Comparison of ENCODE assay signal across 19 cellular contexts in genomic region chr14:88063807-88064206, GRCh38. TPM values are rescaled to one million over a fixed set of nuclear protein-coding genes. Genes with fewer than 3 reads are reported as not detected.
A peak's percentile ranks its signal among the peaks of the same experiment; 100 is the strongest.
DNase-seq lines count a peak whose midpoint lies in the region; ATAC-seq and TF ChIP-seq lines count a peak whose summit lies in the region.
"Had no signal": no experiment of that assay in that cellular context is flagged by ENCODE, and none has a peak within 500 bp of the region (broad histone marks: within the 10 kb centered on the region; RNA-seq: fewer than 3 reads in every experiment).

No MANE protein-coding gene starts in this region.

- H3K79me1 ChIP-seq in IMR-90 (ENCODE audit: low read depth in 1 of 2, low read length in 2 of 2) = no peaks in the 10 kb centered on the region

- intact Hi-C loops in IMR-90 (cut with micrococcal nuclease) = no loop called here

- no peaks in the 10 kb centered on the region for H3K4me1 Mint-ChIP-seq in nephron progenitor cell

- in situ Hi-C loops in IMR-90 (cut with MboI; ENCODE audit: low sequenced_read_pairs) = no loop called here
- in situ Hi-C loops in SK-MEL-5 (cut with HindIII; ENCODE audit: low pct_unique_long_range_greater_than_20kb, low sequenced_read_pairs) = no loop called here

- peaks cover 3% of the 10 kb centered on the region for H3K27me3 Mint-ChIP-seq in nephron progenitor cell (ENCODE audit: low read depth, poor library complexity)

- no peak overlapping the region for H2AK9ac ChIP-seq in IMR-90 (replicated peaks; ENCODE audit: low read depth, low read length, poor library complexity)

- H3K36me3 ChIP-seq in IMR-90 (ENCODE audit: control insufficient read depth, insufficient read depth, low read length) = no peaks in the 10 kb centered on the region
- H3K36me3 ChIP-seq: Peyer's patch had no signal

- no peak overlapping the region for H3K18ac ChIP-seq in IMR-90 (ENCODE audit: low read depth, low read length)

- dilution Hi-C loops in IMR-90 (cut with HindIII; ENCODE audit: low sequenced_read_pairs, unreplicated experiment) = no loop called here

- H3K14ac ChIP-seq in IMR-90 (replicated peaks; ENCODE audit: low read depth, low read length) = no peak overlapping the region

- H2BK5ac ChIP-seq in IMR-90 (ENCODE audit: low read depth, low read length, poor library complexity, severe bottlenecking) = no peak overlapping the region

- TF ChIP-seq POLR2A in IMR-90 (IDR thresholded peaks at IDR 0.05; ENCODE audit: low read depth, low read length) = no peak

- H3K9me3 Mint-ChIP-seq in nephron progenitor cell = no peaks in the 10 kb centered on the region

- peaks cover 4% of the 10 kb centered on the region; the same call in 1 of the 2 replicates for H3K9me3 ChIP-seq in IMR-90 (ENCODE audit: control insufficient read depth, insufficient read depth, low read length)
- H3K9me3 ChIP-seq: Peyer's patch had no signal

- H4K5ac ChIP-seq in IMR-90 (ENCODE audit: low read depth, low read length) = no peak overlapping the region

- no peak for TF ChIP-seq RAD21 in IMR-90 (IDR thresholded peaks at IDR 0.05; ENCODE audit: low read length)

- H4K8ac ChIP-seq in IMR-90 (ENCODE audit: low read depth in 2 of 2, low read length in 2 of 2) = no peak overlapping the region

- H2BK20ac ChIP-seq in IMR-90 (ENCODE audit: low read depth, low read length) = no peak overlapping the region

- WGBS in IMR-90 (ENCODE audit: extremely low coverage in 2 of 2, insufficient read length in 1 of 2), 2 experiments = no CpG with 5 or more reads among the region's 2 CpGs

- no peak overlapping the region for H3K23ac ChIP-seq in IMR-90 (ENCODE audit: low read depth, low read length)

- H3K9me1 ChIP-seq in IMR-90 (ENCODE audit: insufficient read depth, low read length) = no peaks in the 10 kb centered on the region

- H2BK120ac ChIP-seq in IMR-90 (ENCODE audit: low read depth, low read length) = no peak overlapping the region

- H3K4ac ChIP-seq in IMR-90 (ENCODE audit: low read depth, low read length) = no peak overlapping the region

- CTCF ChIA-PET in IMR-90 (lab: Yijun Ruan, JAX) = no interaction called here

- TF ChIP-seq CTCF in IMR-90 (conservative IDR thresholded peaks at IDR 0.05; ENCODE audit: low read depth, low read length) = no peak
- TF ChIP-seq CTCF in nephron progenitor cell (IDR thresholded peaks at IDR 0.05) = no peak

- BruUV-seq in IMR-90 (replicated peaks; lab: Mats Ljungman, UMichigan) = no TSS peak

- H3K4me2 ChIP-seq in IMR-90 (ENCODE audit: low read depth, low read length) = no peak overlapping the region
- H3K4me2 ChIP-seq: BLaER1 treated with 17β-estradiol and CSF1 and Interleukin-3, amounts not matched to agents 10 nM and 100 nM had no signal

- H3K27ac ChIP-seq in IMR-90 (ENCODE audit: insufficient read depth, low read length) = no peak overlapping the region
- H3K27ac ChIP-seq: BLaER1 treated with 17β-estradiol and CSF1 and Interleukin-3, amounts not matched to agents 10 nM and 100 nM had no signal

- no peak overlapping the region for H4K91ac ChIP-seq in IMR-90 (ENCODE audit: insufficient read depth, low read depth, low read length)

- no peak overlapping the region for H2BK15ac ChIP-seq in IMR-90 (ENCODE audit: low read depth, low read length)

- no peak overlapping the region for H2AFZ ChIP-seq in IMR-90 (replicated peaks; ENCODE audit: low read length, poor library complexity)

- no peak overlapping the region for H3K9ac ChIP-seq in IMR-90 (ENCODE audit: low read depth, low read length)
- H3K9ac ChIP-seq: BLaER1 treated with 17β-estradiol and CSF1 and Interleukin-3, amounts not matched to agents 10 nM and 100 nM had no signal

- H3K36me3 Mint-ChIP-seq in nephron progenitor cell (ENCODE audit: low read depth) = no peaks in the 10 kb centered on the region

- no peak overlapping the region for H3K4me3 Mint-ChIP-seq in nephron progenitor cell

- H3K27ac Mint-ChIP-seq in nephron progenitor cell = peak overlapping the region; percentile 60

- H2AK5ac ChIP-seq in IMR-90 (ENCODE audit: low read depth, low read length) = no peak overlapping the region

- POLR2A ChIA-PET in IMR-90 (lab: Charles Lee; ENCODE audit: unreplicated experiment) = no interaction called here

- DNase-seq in EH (ENCODE audit: low read depth) (peak; percentile 6), IMR-90 (no peak), SK-MEL-5 (ENCODE audit: low read depth, low spot score) (peak; percentile 60), nephron progenitor cell (no peak), NCI-H146 (lab: John Stamatoyannopoulos, UW) (no peak), COLO668 (lab: John Stamatoyannopoulos, UW; ENCODE audit: unreplicated experiment) (no peak)
- no peak for DNase-seq in stimulated activated CD4-positive, alpha-beta T cell treated with anti-CD3 and anti-CD28 coated beads, Interleukin-2, amount 100 ng/mL, for 24 hours
- DNase-seq: GDM1, GOT3, MV-4-11, NCI-H1436, NCI-H2081, NCI-H345, NCI-H748 treated with DMSO at 0.1 percent for 48 hours, Peyer's patch, SHP77 treated with DMSO at 0.1 percent for 48 hours, SW 1271, T-helper 9 cell had no signal

- H3K4me1 ChIP-seq in IMR-90 (ENCODE audit: control insufficient read depth, insufficient read depth, low read length) = no peaks in the 10 kb centered on the region
- H3K4me1 ChIP-seq: BLaER1 treated with 17β-estradiol and CSF1 and Interleukin-3, amounts not matched to agents 10 nM and 100 nM had no signal

- no peak overlapping the region for H3K4me3 ChIP-seq in IMR-90 (ENCODE audit: insufficient read depth, low read depth, low read length)
- H3K4me3 ChIP-seq: BLaER1 treated with 17β-estradiol and CSF1 and Interleukin-3, amounts not matched to agents 10 nM and 100 nM; Peyer's patch had no signal

- no peaks in the 10 kb centered on the region for H3K27me3 ChIP-seq in IMR-90 (ENCODE audit: control insufficient read depth, insufficient read depth, low read length)
- H3K27me3 ChIP-seq: BLaER1 treated with 17β-estradiol and CSF1 and Interleukin-3, amounts not matched to agents 10 nM and 100 nM; Peyer's patch had no signal

- no peak overlapping the region for H3K56ac ChIP-seq in IMR-90 (ENCODE audit: extremely low read depth, insufficient read depth, low read length)

- ATAC-seq in IMR-90 (ENCODE audit: low read depth) = no peak

- no peaks in the 10 kb centered on the region for H4K20me1 ChIP-seq in IMR-90 (ENCODE audit: insufficient read depth, low read length)
- H4K20me1 ChIP-seq: BLaER1 treated with 17β-estradiol and CSF1 and Interleukin-3, amounts not matched to agents 10 nM and 100 nM had no signal

TF ChIP-seq in IMR-90, 13 proteins besides CTCF, POLR2A, EP300 and RAD21:
- TF ChIP-seq FOS (IDR thresholded peaks at IDR 0.05; ENCODE audit: low read depth, low read length) (no peak), USF2 (IDR thresholded peaks at IDR 0.05; ENCODE audit: low read depth, low read length) (peak; percentile 47), MXI1 (IDR thresholded peaks at IDR 0.05; ENCODE audit: borderline replicate concordance, low read depth, low read length) (no peak)

RNA-seq across cellular contexts. Expression of gene GPR65, which starts 58.9 kb away (rescaled TPM):
- 0.18 and 0.28 TPM in 2 replicates for total RNA-seq in IMR-90 (2012; rRNA removed)
- 0.05 TPM in 1 of 2 replicates, not detected in the other for polyA plus RNA-seq in IMR-90 (2012; rRNA removed)
- polyA plus RNA-seq in IMR-90 (2012; cell fraction: cytosol; rRNA removed) = not detected in 2 replicates
- polyA plus RNA-seq in IMR-90 (2012; cell fraction: nucleus; rRNA removed; ENCODE audit: low replicate concordance) = 0.03 TPM in 1 of 2 replicates, not detected in the other
- total RNA-seq in SK-MEL-5 (2014; rRNA removed; shearing (Covaris generic)) = 0.03 TPM in 1 of 2 replicates, not detected in the other
- 0.04 and 0.11 TPM in 2 replicates for polyA plus RNA-seq in SK-MEL-5 (2015; cell fraction: cytosol; rRNA removed)
- polyA plus RNA-seq in SK-MEL-5 (2015; cell fraction: nucleus; rRNA removed) = not detected in 2 replicates

Comparison
In these comparisons a context has a peak if more than half of its experiments do, and no peak if none do; other contexts are left out.
1. DNase-seq: peak in EH (single experiment) and SK-MEL-5 (single experiment); none in IMR-90 (single experiment), nephron progenitor cell (single experiment), stimulated activated CD4-positive, alpha-beta T cell treated with anti-CD3 and anti-CD28 coated beads, Interleukin-2, amount 100 ng/mL, for 24 hours (0 of 2), NCI-H146 (single experiment) and COLO668 (single experiment).